Comparison of ENCODE assay signal across 2 cellular contexts in genomic region chr6:39171489-39172376, GRCh38.
A peak's percentile ranks its signal among the peaks of the same experiment; 100 is the strongest.
TF ChIP-seq lines count a peak whose summit lies in the region.

No MANE protein-coding gene starts in this region.

TF ChIP-seq in IMR-90, 13 proteins besides CTCF, POLR2A, EP300 and RAD21:
- TF ChIP-seq ELK1 (IDR thresholded peaks at IDR 0.05; ENCODE audit: borderline replicate concordance, low read depth, low read length) (no peak), CEBPB (IDR thresholded peaks at IDR 0.05; ENCODE audit: low read depth, low read length) (no peak), RFX5 (IDR thresholded peaks at IDR 0.05; ENCODE audit: low read depth, low read length) (no peak), RCOR1 (IDR thresholded peaks at IDR 0.05; ENCODE audit: insufficient replicate concordance, low read length) (no peak), USF2 (IDR thresholded peaks at IDR 0.05; ENCODE audit: low read depth, low read length) (no peak), CHD1 (IDR thresholded peaks at IDR 0.05; ENCODE audit: low read depth, low read length) (no peak), SMC3 (IDR thresholded peaks at IDR 0.05; ENCODE audit: low read depth, low read length) (no peak), MAFK (IDR thresholded peaks at IDR 0.05; ENCODE audit: low read depth, low read length) (no peak), BHLHE40 (IDR thresholded peaks at IDR 0.05; ENCODE audit: low read depth, low read length) (no peak), MXI1 (IDR thresholded peaks at IDR 0.05; ENCODE audit: borderline replicate concordance, low read depth, low read length) (no peak), NFE2L2 (IDR thresholded peaks at IDR 0.05; ENCODE audit: low read depth, low read length) (no peak), MAZ (IDR thresholded peaks at IDR 0.05; ENCODE audit: borderline replicate concordance, low read depth, low read length) (no peak), FOS (IDR thresholded peaks at IDR 0.05; ENCODE audit: low read depth, low read length) (no peak)
TF ChIP-seq in IMR-90: peak in this region for 0.

TF ChIP-seq in H1, 55 proteins besides CTCF, POLR2A, EP300 and RAD21:
- TF ChIP-seq USF2 (IDR thresholded peaks at IDR 0.05; ENCODE audit: low read length) (peak; percentile 35; the same call in 1 of the 2 replicates), NRF1 (IDR thresholded peaks at IDR 0.05; ENCODE audit: low read depth, low read length) (no peak)
